9 cellular contexts compared by ENCODE assay signal in the genomic region with DNA sequence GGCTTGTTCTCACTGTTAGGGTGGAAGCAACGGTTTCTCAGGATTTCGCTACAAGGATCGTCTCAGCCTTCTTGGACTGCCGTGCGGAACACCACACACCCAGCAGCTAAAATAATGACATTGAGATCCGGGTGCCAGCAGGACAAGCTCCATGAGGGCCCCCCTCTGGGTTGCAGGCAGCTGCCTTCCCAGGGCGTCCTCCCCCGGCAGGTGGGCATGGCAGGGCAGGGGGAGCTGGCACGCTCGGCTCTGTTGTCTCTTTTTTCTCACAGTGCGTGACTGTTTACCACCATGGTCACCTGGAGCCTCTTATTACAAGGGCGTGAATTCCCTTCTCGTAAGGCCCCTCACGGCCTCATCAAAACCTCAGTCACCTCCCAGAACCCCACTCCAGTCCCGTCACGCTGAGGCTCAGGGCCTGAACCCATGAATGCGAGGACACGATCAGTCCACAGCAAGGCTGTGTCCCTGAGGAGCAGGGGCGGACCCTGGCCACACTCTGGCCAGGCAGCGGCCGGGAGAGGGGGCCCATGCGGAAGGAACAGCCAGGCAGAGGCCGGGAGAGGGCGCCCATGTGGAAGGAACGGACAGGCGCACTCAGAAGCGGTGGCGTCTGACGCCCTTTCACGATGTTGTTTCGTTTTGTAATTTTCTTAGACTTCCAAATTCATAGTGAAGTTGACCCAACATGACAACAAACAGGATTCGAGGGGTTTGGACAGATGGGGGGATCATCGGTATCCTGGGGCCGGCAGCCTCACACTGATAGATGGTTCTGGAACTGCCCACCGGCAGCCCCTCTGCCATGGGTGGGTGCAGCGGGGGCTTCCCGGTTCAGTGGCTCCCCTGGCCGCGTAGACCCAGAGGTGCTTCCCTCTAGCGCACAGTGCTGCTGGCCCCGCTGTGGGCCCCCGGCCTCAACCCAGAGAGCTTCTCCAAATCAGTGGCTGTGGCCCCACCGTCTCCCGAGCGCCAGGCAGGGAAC. TPM values are rescaled to one million over a fixed set of nuclear protein-coding genes. Genes with fewer than 3 reads are reported as not detected.
DNase-seq lines count a peak whose midpoint lies in the region; ATAC-seq and TF ChIP-seq lines count a peak whose summit lies in the region.
"Had no signal": no experiment of that assay in that cellular context is flagged by ENCODE, and none has a peak within 500 bp of the region (broad histone marks: within the 10 kb centered on the region; RNA-seq: fewer than 3 reads in every experiment).

No MANE protein-coding gene starts in this region.

- H3K27ac Mint-ChIP-seq in Caco-2 (ENCODE audit: unreplicated experiment) = no peak overlapping the region

- H3K4me2 ChIP-seq in OCI-LY3 (ENCODE audit: low read length) = peak overlapping the region; percentile 42

- intact Hi-C loops in Caco-2 (cut with micrococcal nuclease; ENCODE audit: unreplicated experiment) = loop anchor here (1.0 kb wide), 2 partner anchors 15 to 38 kb away; no protein-coding TSS in a partner anchor

- H3K4me3 ChIP-seq in Caco-2 (ENCODE audit: low read depth, low read length) = 0 out of 2 replicates have a peak overlapping the region, but pooled peaks have one; percentile 16
- peak overlapping the region; percentile 49 for H3K4me3 ChIP-seq in OCI-LY3 (ENCODE audit: low read length)
- H3K4me3 ChIP-seq in astrocyte of the cerebellum (ENCODE audit: low read depth, low read length) = peak overlapping the region; percentile 30

- peak overlapping the region; percentile 7; the same call in 1 of the 2 replicates for H3K9ac ChIP-seq in OCI-LY3 (ENCODE audit: low read length)

- H3K27ac ChIP-seq in OCI-LY3 (ENCODE audit: low read length) = no peak overlapping the region

- H3K4me1 Mint-ChIP-seq in Caco-2 (ENCODE audit: low read depth, unreplicated experiment) = peaks cover 11% of the 10 kb centered on the region

- ATAC-seq in HG03025 (IDR thresholded peaks at IDR 0.05; ENCODE audit: low FRiP score, unreplicated experiment) = peak; percentile 46
- no peak for ATAC-seq in HG03442 (IDR thresholded peaks at IDR 0.05; ENCODE audit: unreplicated experiment)

- DNase-seq in Caco-2 (peak; percentile 76 to 84), astrocyte of the cerebellum (ENCODE audit: low read depth) (no peak), hepatic stellate cell (ENCODE audit: low spot score) (peak; percentile 85), retina (peak; percentile 87), mesenteric fat pad (ENCODE audit: low spot score) (no peak)

- H3K36me3 ChIP-seq in Caco-2 (ENCODE audit: control insufficient read depth, insufficient read depth, low read length) = no peaks in the 10 kb centered on the region
- H3K36me3 ChIP-seq in OCI-LY3 (replicated peaks; ENCODE audit: low read depth, low read length) = no peaks in the 10 kb centered on the region

- no peaks in the 10 kb centered on the region for H3K27me3 ChIP-seq in Caco-2 (replicated peaks; ENCODE audit: control insufficient read depth, insufficient read depth, low read length)
- peaks cover 6% of the 10 kb centered on the region; the same call in 1 of the 2 replicates for H3K27me3 ChIP-seq in OCI-LY3 (ENCODE audit: low read depth, low read length)

- BruUV-seq in Caco-2 (replicated peaks; lab: Mats Ljungman, UMichigan) = no TSS peak

- H3K9me3 ChIP-seq in Caco-2 (no peaks in the 10 kb centered on the region), OCI-LY3 (ENCODE audit: insufficient read depth, low read length) (no peaks in the 10 kb centered on the region)

- peaks cover 8% of the 10 kb centered on the region for H3K27me3 Mint-ChIP-seq in Caco-2 (ENCODE audit: insufficient read depth, unreplicated experiment)

- H4K20me1 ChIP-seq in OCI-LY3 (ENCODE audit: insufficient read depth, low read length) = no peaks in the 10 kb centered on the region

- H3K9me3 Mint-ChIP-seq in Caco-2 (ENCODE audit: unreplicated experiment) = peaks cover 11% of the 10 kb centered on the region

- H3K36me3 Mint-ChIP-seq in Caco-2 (ENCODE audit: insufficient read depth, unreplicated experiment) = peaks cover 15% of the 10 kb centered on the region

- H3K4me1 ChIP-seq in Caco-2 (peaks cover 16% of the 10 kb centered on the region; the same call in 1 of the 2 replicates), OCI-LY3 (ENCODE audit: low read length) (peaks cover 20% of the 10 kb centered on the region)

- in situ Hi-C loops in astrocyte of the cerebellum (cut with HindIII; ENCODE audit: low sequenced_read_pairs) = no loop called here

- TF ChIP-seq CTCF in Caco-2 (IDR thresholded peaks at IDR 0.05; ENCODE audit: insufficient read depth in 1 of 2, low read depth in 1 of 2, low read length in 1 of 2, severe bottlenecking in 1 of 2, unreplicated experiment in 1 of 2) (peak; percentile 60 to 93), OCI-LY3 (IDR thresholded peaks at IDR 0.05; ENCODE audit: low read depth, low read length) (peak; percentile 61), astrocyte of the cerebellum (IDR thresholded peaks at IDR 0.05; ENCODE audit: low read depth, low read length, missing control alignments) (peak; percentile 79)

- CTCF ChIA-PET in Caco-2 (lab: Charles Lee) = interaction anchor here (0.7 to 1.0 kb wide), 3 partner anchors 15 to 161 kb away, joined by 3 to 4 read pairs (median 3); no protein-coding TSS in a partner anchor

- H2AFZ ChIP-seq in OCI-LY3 (ENCODE audit: low read depth, low read length) = no peak overlapping the region

- POLR2A ChIA-PET in Caco-2 (lab: Charles Lee) = no interaction called here

- H3K4me3 Mint-ChIP-seq in Caco-2 (ENCODE audit: unreplicated experiment) = peak overlapping the region; percentile 60

- H3K79me2 ChIP-seq in OCI-LY3 (ENCODE audit: low read length) = no peaks in the 10 kb centered on the region

RNA-seq across cellular contexts. Expression of a gene that starts 10.0 kb away (rescaled TPM):
- not detected in 2 replicates for total RNA-seq in Caco-2 (2022)
- total RNA-seq in mesenteric fat pad = not detected

RNA-seq across cellular contexts. Expression of a gene that starts 18.2 kb away (rescaled TPM):
- total RNA-seq in Caco-2 (2022) (not detected in 2 replicates), mesenteric fat pad (not detected)
- total RNA-seq: subcutaneous adipose tissue had no signal

Comparison
In these comparisons a context has a peak if more than half of its experiments do, and no peak if none do; other contexts are left out.
1. DNase-seq: peak in Caco-2 (2 of 2), hepatic stellate cell (single experiment) and retina (single experiment); none in astrocyte of the cerebellum (single experiment) and mesenteric fat pad (single experiment).
2. Peak in every context shown above with its lines, with median percentiles within 50 percentile points of each other: H3K4me3 ChIP-seq and CTCF ChIP-seq.